ENCODE assay signal across 9 cellular contexts in the genomic region with DNA sequence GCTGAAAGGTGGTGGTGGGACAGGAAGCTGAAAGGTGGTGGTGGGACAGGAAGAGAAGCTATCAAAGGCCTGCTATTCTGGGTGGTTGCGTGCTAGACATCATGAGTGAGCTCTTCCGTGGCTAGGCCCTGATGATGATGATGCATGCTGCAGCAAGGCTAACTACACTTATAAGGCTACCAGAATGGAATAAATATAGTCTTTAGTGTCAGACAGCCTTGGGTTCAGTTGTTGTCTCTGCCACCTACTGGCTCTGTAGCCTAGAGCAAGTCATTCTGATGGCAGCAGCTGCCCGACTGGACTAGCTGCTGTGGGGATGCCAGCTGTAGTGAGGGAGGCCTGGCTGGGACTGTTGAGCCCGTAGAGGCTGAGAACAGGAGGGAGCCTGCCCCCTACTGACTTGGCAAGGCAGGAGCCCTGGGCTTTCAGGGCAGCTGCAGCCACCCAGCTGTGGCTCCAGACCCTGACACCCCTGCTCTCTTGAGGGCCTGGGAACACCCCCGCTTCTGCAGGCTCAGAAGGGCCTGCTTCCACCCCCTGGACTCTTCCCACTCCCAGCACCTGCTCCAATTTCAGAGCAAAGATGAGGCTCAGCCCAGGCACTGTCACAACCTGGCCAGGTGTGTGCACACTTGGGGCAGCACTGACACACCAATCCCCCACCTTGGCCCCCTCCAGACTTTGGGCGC. TPM values are rescaled to one million over a fixed set of nuclear protein-coding genes. Genes with fewer than 3 reads are reported as not detected.
A peak's percentile ranks its signal among the peaks of the same experiment; 100 is the strongest.
DNase-seq lines count a peak whose midpoint lies in the region; ATAC-seq, FAIRE-seq and TF ChIP-seq lines count a peak whose summit lies in the region.
"Had no signal": no experiment of that assay in that cellular context is flagged by ENCODE, and none has a peak within 500 bp of the region (broad histone marks: within the 10 kb centered on the region; RNA-seq: fewer than 3 reads in every experiment).

No MANE protein-coding gene starts in this region.

- no CpG with 5 or more reads among the region's 6 CpGs for WGBS in neuronal stem cell (ENCODE audit: extremely low coverage in 2 of 2, insufficient read length in 2 of 2, insufficient replicate concordance in 1 of 2), 2 donors
- 76 to 85% methylated on average over 3 to 4 of the region's 6 CpGs for WGBS in esophagus squamous epithelium, 2 donors

- peaks cover 59% of the 10 kb centered on the region for H3K36me3 Mint-ChIP-seq in CD8-positive, alpha-beta T cell

- POLR2A ChIA-PET in CD8-positive, alpha-beta T cell (lab: Charles Lee), result interaction anchor here (0.6 to 1.3 kb wide), 7 partner anchors 10 to 380 kb away, joined by 3 to 8 read pairs (median 3); a partner anchor contains a TSS

- no peak overlapping the region for H3K9ac ChIP-seq in neuronal stem cell (ENCODE audit: low read depth, low read length, poor library complexity)

- H3K4me1 ChIP-seq in CD8-positive, alpha-beta T cell (ENCODE audit: insufficient read depth, low read length), result peaks cover 38% of the 10 kb centered on the region
- H3K4me1 ChIP-seq in neuronal stem cell (ENCODE audit: control insufficient read depth in 2 of 2, insufficient read depth in 1 of 2, low read depth in 1 of 2, low read length in 2 of 2) (no peaks in the 10 kb centered on the region), esophagus squamous epithelium (peaks cover 0 to 4% (median 0%) of the 10 kb centered on the region in 3 donors)

- no peak overlapping the region for H3K4ac ChIP-seq in neuronal stem cell (ENCODE audit: low read length)

- peak overlapping the region; percentile 17 for H3K23ac ChIP-seq in neuronal stem cell (ENCODE audit: low read depth, low read length, poor library complexity)

- H3K4me3 Mint-ChIP-seq in CD8-positive, alpha-beta T cell, result peak overlapping the region; percentile 24

- CTCF ChIA-PET in CD8-positive, alpha-beta T cell (lab: Charles Lee), result interaction anchor here (0.6 to 2.0 kb wide), 17 partner anchors 10 to 351 kb away, joined by 3 to 7 read pairs (median 3); a partner anchor contains a TSS

- H2BK12ac ChIP-seq in neuronal stem cell (ENCODE audit: low read length), result peak overlapping the region; percentile 43

- H2BK5ac ChIP-seq in neuronal stem cell (ENCODE audit: low read length), result no peak overlapping the region

- no peak overlapping the region for H3K14ac ChIP-seq in neuronal stem cell (ENCODE audit: low read length)

- peak overlapping the region; percentile 42 for H3K27ac ChIP-seq in CD8-positive, alpha-beta T cell (ENCODE audit: low read depth, low read length)
- H3K27ac ChIP-seq in neuronal stem cell (replicated peaks; ENCODE audit: low read length), result no peak overlapping the region
- H3K27ac ChIP-seq in esophagus squamous epithelium, result no peak overlapping the region

- H4K91ac ChIP-seq in neuronal stem cell (ENCODE audit: low read depth, low read length, poor library complexity), result no peak overlapping the region

- H3K27me3 Mint-ChIP-seq in CD8-positive, alpha-beta T cell (ENCODE audit: low read depth), result no peaks in the 10 kb centered on the region

- no peak overlapping the region for H2BK15ac ChIP-seq in neuronal stem cell (ENCODE audit: low read length)

- DNase-seq in CD8-positive, alpha-beta T cell, result peak; percentile 24 to 85 (median 49)
- no peak for DNase-seq in HTR-8/SVneo (ENCODE audit: insufficient read length, low spot score)
- DNase-seq in activated T-cell treated with anti-CD3 and anti-CD28 coated beads for 48 hours (ENCODE audit: low read depth), result peak; percentile 61
- no peak for DNase-seq in neuronal stem cell (ENCODE audit: low spot score)
- no peak for DNase-seq in head of caudate nucleus
- DNase-seq in HUDEP-2 (lab: John Stamatoyannopoulos, UW; ENCODE audit: unreplicated experiment in 76 of 76), result no peak
- no peak for DNase-seq in esophagus squamous epithelium (lab: John Stamatoyannopoulos, UW)

- TF ChIP-seq CTCF in CD8-positive, alpha-beta T cell (IDR thresholded peaks at IDR 0.05), result peak; percentile 60
- peak in 2 of 6 experiments; percentile 16 to 47 for TF ChIP-seq CTCF in esophagus squamous epithelium (IDR thresholded peaks at IDR 0.05)

- TF ChIP-seq POLR2A in esophagus squamous epithelium (IDR thresholded peaks at IDR 0.05), result no peak

- ATAC-seq in CD8-positive, alpha-beta T cell, result peak; percentile 93
- peak; percentile 86 for ATAC-seq in GM21390 (IDR thresholded peaks at IDR 0.05; ENCODE audit: unreplicated experiment)

- H3K18ac ChIP-seq in neuronal stem cell (ENCODE audit: low read length), result peak overlapping the region; percentile 72

- peak overlapping the region; percentile 95 for H3K27ac Mint-ChIP-seq in CD8-positive, alpha-beta T cell

- FAIRE-seq in HTR-8/SVneo (lab: Jason Lieb, UNC), result peak; percentile 54

- H3K79me1 ChIP-seq in neuronal stem cell (ENCODE audit: low read depth, low read length), result no peaks in the 10 kb centered on the region

- H4K8ac ChIP-seq in neuronal stem cell (ENCODE audit: low read depth, low read length), result no peak overlapping the region

- H3K27me3 ChIP-seq in CD8-positive, alpha-beta T cell (ENCODE audit: insufficient read depth, low read length), result no peaks in the 10 kb centered on the region
- H3K27me3 ChIP-seq in neuronal stem cell (ENCODE audit: control insufficient read depth in 3 of 3, insufficient read depth in 3 of 3, low read depth in 1 of 3, low read length in 3 of 3) (no peaks in the 10 kb centered on the region), esophagus squamous epithelium (peaks cover 0 to 6% (median 0%) of the 10 kb centered on the region in 4 donors)

- no peaks in the 10 kb centered on the region for H3K36me3 ChIP-seq in CD8-positive, alpha-beta T cell (ENCODE audit: insufficient read depth, low read length)
- no peaks in the 10 kb centered on the region for H3K36me3 ChIP-seq in neuronal stem cell (replicated peaks in 1 of 2; ENCODE audit: control insufficient read depth in 2 of 2, insufficient read depth in 2 of 2, low read length in 2 of 2)
- H3K36me3 ChIP-seq in esophagus squamous epithelium, result no peaks in the 10 kb centered on the region

- no peak overlapping the region for H3K4me3 ChIP-seq in CD8-positive, alpha-beta T cell (ENCODE audit: low read depth, low read length)
- peak overlapping the region in 1 of 2 donors; percentile 28 for H3K4me3 ChIP-seq in neuronal stem cell (ENCODE audit: low read length in 2 of 2)
- no peak overlapping the region for H3K4me3 ChIP-seq in esophagus squamous epithelium

- H3K4me2 ChIP-seq in neuronal stem cell (ENCODE audit: insufficient read depth, low read length, poor library complexity, severe bottlenecking), result no peak overlapping the region

- intact Hi-C loops in CD8-positive, alpha-beta T cell (cut with DNase I, micrococcal nuclease), result loop anchor here (1.0 to 10.0 kb wide), 9 partner anchors 16 to 544 kb away; a partner anchor contains a TSS
- intact Hi-C loops in head of caudate nucleus (cut with DNase I), result no loop called here
- intact Hi-C loops in esophagus squamous epithelium (cut with DNase I), result no loop called here

- H3K9me3 ChIP-seq in CD8-positive, alpha-beta T cell (ENCODE audit: low read length), result no peaks in the 10 kb centered on the region
- peaks cover 0 to 8% of the 10 kb centered on the region in 2 donors for H3K9me3 ChIP-seq in neuronal stem cell (replicated peaks in 1 of 2; ENCODE audit: control insufficient read depth in 2 of 2, insufficient read depth in 1 of 2, low read depth in 1 of 2, low read length in 2 of 2)
- no peaks in the 10 kb centered on the region for H3K9me3 ChIP-seq in esophagus squamous epithelium

- H3K4me1 Mint-ChIP-seq in CD8-positive, alpha-beta T cell (ENCODE audit: low read depth), result peaks cover 55% of the 10 kb centered on the region

- no peak overlapping the region for H2AFZ ChIP-seq in neuronal stem cell (ENCODE audit: low read length)

- no peaks in the 10 kb centered on the region for H3K9me3 Mint-ChIP-seq in CD8-positive, alpha-beta T cell

- no peak overlapping the region for H2BK120ac ChIP-seq in neuronal stem cell (ENCODE audit: low read depth, low read length)

- H2AK5ac ChIP-seq in neuronal stem cell (ENCODE audit: low read depth, low read length), result no peak overlapping the region

RNA-seq across cellular contexts. Expression of a gene that starts 21.4 kb away (rescaled TPM):
- under 1 TPM; 0.19 to 0.22 TPM for total RNA-seq in CD8-positive, alpha-beta T cell
- not detected for polyA plus RNA-seq in neuronal stem cell (2013, experiment 1 of 2)
- polyA plus RNA-seq in neuronal stem cell (2013, experiment 2 of 2), result not detected
- 1 to 10 TPM; 4.2 to 9.4 (median 6.2) TPM for total RNA-seq in esophagus squamous epithelium
- total RNA-seq: fibroblast of villous mesenchyme had no signal

RNA-seq across cellular contexts. Expression of a gene that starts 57.9 kb away (rescaled TPM):
- total RNA-seq in CD8-positive, alpha-beta T cell, result 10 to 100 TPM; 52.6 to 52.8 TPM
- 2.3 TPM for polyA plus RNA-seq in neuronal stem cell (2013, experiment 1 of 2)
- polyA plus RNA-seq in neuronal stem cell (2013, experiment 2 of 2), result 2.4 TPM
- total RNA-seq in esophagus squamous epithelium, result 1 to 10 TPM in 3 of 4 donors, under 1 TPM in 1; 0.53 to 3.6 (median 1.5) TPM

Comparison
In these comparisons a context has a peak if more than half of its experiments do, and no peak if none do; other contexts are left out.
1. DNase-seq: peak in CD8-positive, alpha-beta T cell (7 of 7) and activated T-cell treated with anti-CD3 and anti-CD28 coated beads for 48 hours (single experiment); none in HTR-8/SVneo (single experiment), neuronal stem cell (single experiment), head of caudate nucleus (0 of 42), HUDEP-2 (0 of 76) and esophagus squamous epithelium (single experiment).
2. RNA of a gene that starts 21.4 kb away (total RNA-seq): 4.2 to 9.4 TPM in esophagus squamous epithelium; 0.19 to 0.22 TPM in CD8-positive, alpha-beta T cell; every median in the first group is over 4 times any median in the second.
3. RNA of a gene that starts 57.9 kb away (total RNA-seq): 52.6 to 52.8 TPM in CD8-positive, alpha-beta T cell; 0.53 to 3.6 TPM in esophagus squamous epithelium; every median in the first group is over 10 times any median in the second.
4. intact Hi-C loops: an anchor here in CD8-positive, alpha-beta T cell (1.0 to 10.0 kb wide); none called in head of caudate nucleus and esophagus squamous epithelium.